Comparison of ENCODE assay signal across 1 cellular context in the genomic region with DNA sequence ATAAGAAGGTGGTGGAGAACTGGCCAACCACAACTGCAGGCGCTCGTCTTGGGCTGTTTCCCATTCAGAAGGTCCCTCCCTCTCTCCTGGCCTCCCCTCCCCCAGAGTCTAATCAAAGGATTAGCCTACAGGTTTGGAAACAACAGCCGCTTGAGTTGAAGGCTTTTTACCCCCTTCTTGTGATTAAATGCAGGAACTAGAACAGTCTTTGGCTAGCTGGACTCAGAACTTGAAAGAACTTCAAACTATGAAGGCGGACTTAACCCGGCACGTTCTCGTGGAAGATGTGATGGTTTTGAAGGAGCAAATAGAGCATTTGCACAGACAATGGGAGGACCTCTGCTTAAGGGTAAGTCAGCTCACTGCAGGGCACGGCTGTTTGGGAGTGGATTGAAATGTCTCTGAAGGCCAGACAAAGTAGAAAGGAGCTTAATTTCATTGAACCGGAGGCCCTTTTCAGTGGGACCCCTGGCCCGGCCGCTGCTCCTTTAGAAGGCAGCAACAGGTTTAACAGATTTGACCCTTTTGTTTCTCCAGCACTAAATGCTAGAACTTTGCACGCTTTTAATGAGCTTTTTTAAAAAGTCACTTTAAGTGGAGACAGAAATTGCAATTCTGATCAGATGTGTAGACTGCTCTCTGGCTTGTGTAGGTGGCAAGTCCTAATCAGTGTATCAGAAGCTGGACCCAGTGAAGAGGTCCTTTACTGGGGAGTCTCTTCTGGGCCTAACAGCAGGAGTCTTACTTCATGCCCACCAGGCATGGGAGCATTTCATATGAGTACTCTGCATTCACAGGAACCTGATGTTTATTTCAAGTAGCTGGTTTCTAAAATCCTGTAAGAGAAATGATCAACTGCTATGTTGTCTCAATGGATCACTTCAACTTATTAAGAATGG.
TF ChIP-seq lines count a peak whose summit lies in the region.

No MANE protein-coding gene starts in this region.

TF ChIP-seq in H1, 55 proteins besides CTCF, POLR2A, EP300 and RAD21:
- TF ChIP-seq SAP30 (IDR thresholded peaks at IDR 0.05; ENCODE audit: insufficient read depth, insufficient replicate concordance, low read length) (no peak), SRF (IDR thresholded peaks at IDR 0.05; ENCODE audit: low read depth, low read length) (no peak), ASH2L (IDR thresholded peaks at IDR 0.05; ENCODE audit: low read length) (peak; percentile 89), SP1 (IDR thresholded peaks at IDR 0.05; ENCODE audit: low read depth, low read length) (peak; percentile 59; the same call in 1 of the 2 replicates), GTF2F1 (IDR thresholded peaks at IDR 0.05; ENCODE audit: borderline replicate concordance, low read depth, low read length) (no peak), JUND (IDR thresholded peaks at IDR 0.05; ENCODE audit: low read length) (no peak), TBP (IDR thresholded peaks at IDR 0.05; ENCODE audit: low read depth, low read length) (no peak), KDM5A (IDR thresholded peaks at IDR 0.05; ENCODE audit: low read length) (no peak)
